ENCODE assay signal across 8 cellular contexts in genomic region chr13:97975280-97975850, GRCh38. TPM values are rescaled to one million over a fixed set of nuclear protein-coding genes. Genes with fewer than 3 reads are reported as not detected.
DNase-seq lines count a peak whose midpoint lies in the region; ATAC-seq and TF ChIP-seq lines count a peak whose summit lies in the region.

No MANE protein-coding gene starts in this region.

- peaks cover 34% of the 10 kb centered on the region for H3K4me1 ChIP-seq in Loucy (ENCODE audit: insufficient read depth, low read length, poor library complexity, severe bottlenecking)

- peak overlapping the region; percentile 81 for H3K4me2 ChIP-seq in Loucy (ENCODE audit: low read depth, low read length, poor library complexity, severe bottlenecking)

- H3K27ac ChIP-seq in dorsolateral prefrontal cortex, result peak overlapping the region; percentile 13 to 98 (median 90)

- peak overlapping the region; percentile 90 for H3K9ac ChIP-seq in Loucy (ENCODE audit: low read depth, low read length, poor library complexity, severe bottlenecking)

- intact Hi-C loops in dorsolateral prefrontal cortex (cut with DNase I), result loop anchor here (5.0 to 10.0 kb wide), 3 partner anchors 47 to 601 kb away; partner anchors contain the start of gene RAP2A (in 1 of the 2)

- H3K9me3 Mint-ChIP-seq in natural killer cell treated with Interleukin-12 subunit alpha and Interleukin-12 subunit beta and Interleukin-15 and Interleukin-18, amount 100 ng/mL, for 72 hours, result no peaks in the 10 kb centered on the region

- peak overlapping the region; percentile 94 for H3K4me3 ChIP-seq in Loucy (ENCODE audit: low read length, poor library complexity, severe bottlenecking)
- peak overlapping the region; percentile 63 to 97 (median 87) for H3K4me3 ChIP-seq in dorsolateral prefrontal cortex

- no peak for ATAC-seq in natural killer cell treated with Interleukin-12 subunit alpha and Interleukin-12 subunit beta and Interleukin-15 and Interleukin-18, amount 100 ng/mL, for 72 hours
- ATAC-seq in GM21529 (IDR thresholded peaks at IDR 0.05; ENCODE audit: unreplicated experiment) (no peak), GM18858 (IDR thresholded peaks at IDR 0.05; ENCODE audit: unreplicated experiment) (no peak)

- H3K27me3 ChIP-seq in Loucy (ENCODE audit: insufficient read depth, low read length, poor library complexity, severe bottlenecking) (no peaks in the 10 kb centered on the region), dorsolateral prefrontal cortex (no peaks in the 10 kb centered on the region)

- H3K9me2 ChIP-seq in Loucy (replicated peaks; ENCODE audit: low read depth, low read length), result no peaks in the 10 kb centered on the region

- H4K20me1 ChIP-seq in Loucy (ENCODE audit: insufficient read depth, low read length, poor library complexity, severe bottlenecking), result peaks cover 35% of the 10 kb centered on the region

- H3K36me3 Mint-ChIP-seq in natural killer cell treated with Interleukin-12 subunit alpha and Interleukin-12 subunit beta and Interleukin-15 and Interleukin-18, amount 100 ng/mL, for 72 hours, result no peaks in the 10 kb centered on the region

- H3K27ac Mint-ChIP-seq in natural killer cell treated with Interleukin-12 subunit alpha and Interleukin-12 subunit beta and Interleukin-15 and Interleukin-18, amount 100 ng/mL, for 72 hours, result peak overlapping the region; percentile 97 to 98

- H3K79me2 ChIP-seq in Loucy (ENCODE audit: insufficient read depth, low read length), result peaks cover 36% of the 10 kb centered on the region

- DNase-seq in activated CD8-positive, alpha-beta memory T cell treated with anti-CD3 and anti-CD28 coated beads for 24 hours, result peak; percentile 58
- DNase-seq in activated CD8-positive, alpha-beta memory T cell treated with anti-CD3 and anti-CD28 coated beads, Interleukin-2, amount 50 U/mL, for 4 hours, result no peak
- DNase-seq in dorsolateral prefrontal cortex (peak in 4 of 10 donors; percentile 32 to 49 (median 36)), NOMO-1 treated with DMSO at 0.1 percent for 48 hours (lab: John Stamatoyannopoulos, UW; ENCODE audit: unreplicated experiment) (no peak)
- DNase-seq in natural killer cell treated with Interleukin-12 subunit alpha and Interleukin-12 subunit beta and Interleukin-15 and Interleukin-18, amount 100 ng/mL, for 72 hours (ENCODE audit: low spot score), result no peak

- H3K4me1 Mint-ChIP-seq in natural killer cell treated with Interleukin-12 subunit alpha and Interleukin-12 subunit beta and Interleukin-15 and Interleukin-18, amount 100 ng/mL, for 72 hours (ENCODE audit: low read depth in 2 of 2), result peaks cover 15 to 20% of the 10 kb centered on the region in 2 donors

- peak overlapping the region; percentile 90 for H2AFZ ChIP-seq in Loucy (ENCODE audit: low read length)

- TF ChIP-seq CTCF in Loucy (conservative IDR thresholded peaks at IDR 0.05; ENCODE audit: low read length) (no peak), dorsolateral prefrontal cortex (IDR thresholded peaks at IDR 0.05 in 54 of 56, conservative IDR thresholded peaks at IDR 0.05 in 2 of 56; ENCODE audit: low read depth in 1 of 56, partially characterized antibody in 56 of 56) (no peak)

- no peaks in the 10 kb centered on the region for H3K9me3 ChIP-seq in Loucy (ENCODE audit: insufficient read depth, low read depth, low read length)

- H3K36me3 ChIP-seq in Loucy (ENCODE audit: insufficient read depth, low read length), result no peaks in the 10 kb centered on the region

- H3K4me3 Mint-ChIP-seq in natural killer cell treated with Interleukin-12 subunit alpha and Interleukin-12 subunit beta and Interleukin-15 and Interleukin-18, amount 100 ng/mL, for 72 hours, result peak overlapping the region; percentile 95

- H3F3A ChIP-seq in Loucy (ENCODE audit: low read depth), result no peaks in the 10 kb centered on the region

- peaks cover 0 to 7% of the 10 kb centered on the region in 2 donors for H3K27me3 Mint-ChIP-seq in natural killer cell treated with Interleukin-12 subunit alpha and Interleukin-12 subunit beta and Interleukin-15 and Interleukin-18, amount 100 ng/mL, for 72 hours

RNA-seq across cellular contexts. Expression of gene IPO5, which starts 21.9 kb away (rescaled TPM):
- total RNA-seq in dorsolateral prefrontal cortex, result 100 to 1,000 TPM; 104 to 200 (median 141) TPM
- total RNA-seq in natural killer cell treated with Interleukin-12 subunit alpha and Interleukin-12 subunit beta and Interleukin-15 and Interleukin-18, amount 100 ng/mL, for 72 hours, result 100 to 1,000 TPM; 138 to 295 TPM
